ENCODE assay signal across 8 cellular contexts in the genomic region with DNA sequence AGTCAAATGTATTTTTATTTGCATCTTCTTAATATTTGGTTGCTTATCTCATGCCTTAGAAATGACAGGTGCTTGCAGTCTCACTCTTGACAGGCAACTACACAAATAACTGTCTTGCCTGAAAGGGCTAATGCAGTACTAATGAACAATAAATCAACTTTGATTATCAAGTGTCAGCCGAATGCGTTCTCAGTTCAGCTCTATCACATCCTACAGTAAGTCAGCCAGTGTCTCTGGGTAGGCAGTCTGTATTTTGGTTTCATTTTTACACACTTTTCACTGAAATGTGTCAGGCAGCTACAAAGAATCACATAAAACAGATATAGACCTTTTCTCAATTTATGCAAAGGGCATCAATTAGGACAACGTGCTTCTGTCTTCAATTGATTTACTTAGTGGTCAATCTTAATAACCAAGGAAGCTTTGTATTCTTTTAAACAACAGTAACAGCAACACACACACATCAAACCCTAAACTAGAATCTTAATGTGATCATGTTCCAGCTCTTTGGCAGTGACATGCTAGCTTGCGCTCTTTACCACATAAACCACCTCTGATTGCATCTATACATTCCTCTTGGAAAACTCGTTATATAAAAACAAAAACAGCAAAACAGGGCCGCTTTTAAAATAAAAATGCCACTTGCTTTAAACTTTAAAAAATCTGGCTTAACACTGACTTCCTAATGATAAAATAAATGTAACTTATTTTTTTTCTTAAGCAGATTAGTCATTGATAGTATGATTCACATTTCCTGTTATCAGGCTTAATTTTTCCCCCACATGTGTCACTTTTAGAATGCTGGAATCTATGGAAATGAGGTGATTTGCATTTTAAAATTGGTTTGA.
A peak's percentile ranks its signal among the peaks of the same experiment; 100 is the strongest.
DNase-seq lines count a peak whose midpoint lies in the region; ATAC-seq lines count a peak whose summit lies in the region.

No MANE protein-coding gene starts in this region.

- no peaks in the 10 kb centered on the region for H3K27me3 ChIP-seq in skeletal muscle tissue (ENCODE audit: control insufficient read depth in 3 of 3, insufficient read depth in 3 of 3, low read length in 3 of 3)

- peak overlapping the region; percentile 79 to 91 (median 80) for H3K9ac ChIP-seq in skeletal muscle tissue (ENCODE audit: low read depth in 1 of 3, low read length in 3 of 3)

- intact Hi-C loops in Right ventricle myocardium superior (cut with DNase I), result loop anchor here (5.0 to 10.0 kb wide), 2 partner anchors 56 to 182 kb away; no protein-coding TSS in a partner anchor

- H3K27ac ChIP-seq in skeletal muscle tissue (ENCODE audit: low read depth, low read length), result peak overlapping the region; percentile 85

- H3K36me3 ChIP-seq in skeletal muscle tissue (ENCODE audit: control insufficient read depth in 3 of 3, insufficient read depth in 3 of 3, low read length in 3 of 3), result no peaks in the 10 kb centered on the region

- peak overlapping the region; percentile 72 to 93 (median 80) for H3K4me3 ChIP-seq in skeletal muscle tissue (ENCODE audit: low read length in 3 of 3)

- DNase-seq in DMS153 (lab: John Stamatoyannopoulos, UW), result peak; percentile 57
- no peak for DNase-seq in DMS153 treated with DMSO at 0.1 percent for 48 hours (lab: John Stamatoyannopoulos, UW; ENCODE audit: unreplicated experiment)
- peak; percentile 45 for DNase-seq in SK-N-DZ (ENCODE audit: low spot score)
- DNase-seq in Right ventricle myocardium superior, result no peak
- DNase-seq in NCI-H2107 (lab: John Stamatoyannopoulos, UW), result no peak
- DNase-seq in activated CD8-positive, alpha-beta memory T cell treated with anti-CD3 and anti-CD28 coated beads, Interleukin-2, amount 50 U/mL, for 48 hours, result no peak

- no peaks in the 10 kb centered on the region for H3K9me3 ChIP-seq in skeletal muscle tissue (ENCODE audit: control insufficient read depth in 3 of 3, low read length in 3 of 3)

- peak; percentile 49 for ATAC-seq in HG02884 (IDR thresholded peaks at IDR 0.05; ENCODE audit: unreplicated experiment)
- ATAC-seq in Right ventricle myocardium superior (ENCODE audit: poor library complexity), result peak; percentile 4

- peaks cover 13 to 45% (median 32%) of the 10 kb centered on the region in 3 donors for H3K4me1 ChIP-seq in skeletal muscle tissue (ENCODE audit: control insufficient read depth in 3 of 3, insufficient read depth in 3 of 3, low read length in 3 of 3)

Comparison
In these comparisons a context has a peak if more than half of its experiments do, and no peak if none do; other contexts are left out.
1. DNase-seq: peak in DMS153 (single experiment) and SK-N-DZ (single experiment); none in DMS153 treated with DMSO at 0.1 percent for 48 hours (single experiment), Right ventricle myocardium superior (single experiment), NCI-H2107 (single experiment) and activated CD8-positive, alpha-beta memory T cell treated with anti-CD3 and anti-CD28 coated beads, Interleukin-2, amount 50 U/mL, for 48 hours (single experiment).